In genomic region chr22:46104170-46104880, GRCh38 we compare ENCODE assay signal across 14 cellular contexts. TPM values are rescaled to one million over a fixed set of nuclear protein-coding genes. Genes with fewer than 3 reads are reported as not detected.
A peak's percentile ranks its signal among the peaks of the same experiment; 100 is the strongest.
DNase-seq lines count a peak whose midpoint lies in the region; ATAC-seq and TF ChIP-seq lines count a peak whose summit lies in the region.
"Had no signal": no experiment of that assay in that cellular context is flagged by ENCODE, and none has a peak within 500 bp of the region (broad histone marks: within the 10 kb centered on the region; RNA-seq: fewer than 3 reads in every experiment).

No MANE protein-coding gene starts in this region.

- H3K4me3 ChIP-seq in RWPE2 (ENCODE audit: severe bottlenecking) (no peak overlapping the region), esophagus (ENCODE audit: low read depth in 1 of 2, low read length in 2 of 2) (no peak overlapping the region), muscle layer of colon (ENCODE audit: low read depth in 1 of 2, low read length in 2 of 2) (no peak overlapping the region), tibial artery (no peak overlapping the region)

- TF ChIP-seq CTCF in RWPE2 (IDR thresholded peaks at IDR 0.05; ENCODE audit: poor library complexity, severe bottlenecking) (no peak), tibial artery (IDR thresholded peaks at IDR 0.05) (no peak), foreskin keratinocyte (conservative IDR thresholded peaks at IDR 0.05) (no peak)

- H3K4me1 ChIP-seq in RWPE2 (ENCODE audit: insufficient read depth, poor library complexity, severe bottlenecking), result peaks cover 47% of the 10 kb centered on the region
- peaks cover 40 to 67% of the 10 kb centered on the region in 2 donors for H3K4me1 ChIP-seq in esophagus (ENCODE audit: control insufficient read depth in 2 of 2, insufficient read depth in 2 of 2, low read length in 1 of 2)
- peaks cover 67% of the 10 kb centered on the region for H3K4me1 ChIP-seq in muscle layer of colon (ENCODE audit: insufficient read depth, low read length)
- peaks cover 0 to 100% (median 91%) of the 10 kb centered on the region in 4 donors for H3K4me1 ChIP-seq in tibial artery
- H3K4me1 ChIP-seq in foreskin keratinocyte, result peaks cover 19% of the 10 kb centered on the region

- H3K27ac ChIP-seq in RWPE2 (ENCODE audit: poor library complexity, severe bottlenecking) (peak overlapping the region; percentile 92), esophagus (ENCODE audit: low read depth in 2 of 2, low read length in 1 of 2) (peak overlapping the region; percentile 76 to 97), muscle layer of colon (ENCODE audit: low read depth, low read length) (peak overlapping the region; percentile 28), tibial artery (peak overlapping the region; percentile 73 to 78), foreskin keratinocyte (no peak overlapping the region)
- H3K27ac ChIP-seq: HL-60 had no signal

- intact Hi-C loops in tibial artery (cut with DNase I; ENCODE audit: low total_unique reads), result no loop called here

- H3K36me3 ChIP-seq in RWPE2 (ENCODE audit: low read depth) (peaks cover 93% of the 10 kb centered on the region), esophagus (ENCODE audit: control insufficient read depth in 2 of 2, insufficient read depth in 2 of 2, low read length in 1 of 2) (peaks cover 0 to 68% of the 10 kb centered on the region in 2 donors), muscle layer of colon (ENCODE audit: insufficient read depth, low read length) (peaks cover 45% of the 10 kb centered on the region), tibial artery (peaks cover 51 to 91% (median 85%) of the 10 kb centered on the region in 3 donors)

- WGBS in esophagus, 2 donors, result 48 to 56% methylated on average over 38 to 40 of the region's 40 CpGs

- H3K27me3 ChIP-seq in RWPE2 (ENCODE audit: insufficient read depth, poor library complexity, severe bottlenecking) (no peaks in the 10 kb centered on the region), esophagus (ENCODE audit: control insufficient read depth in 1 of 2, insufficient read depth in 2 of 2, low read length in 2 of 2) (no peaks in the 10 kb centered on the region), muscle layer of colon (ENCODE audit: control insufficient read depth in 1 of 2, insufficient read depth in 2 of 2, low read length in 2 of 2) (no peaks in the 10 kb centered on the region), tibial artery (no peaks in the 10 kb centered on the region), foreskin keratinocyte (no peaks in the 10 kb centered on the region)

- H3K9ac ChIP-seq in muscle layer of colon (ENCODE audit: low read length), result no peak overlapping the region

- H3K9me3 ChIP-seq in RWPE2 (ENCODE audit: severe bottlenecking) (no peaks in the 10 kb centered on the region), esophagus (ENCODE audit: control insufficient read depth in 2 of 2, insufficient read depth in 1 of 2, low read depth in 1 of 2, low read length in 1 of 2) (no peaks in the 10 kb centered on the region), muscle layer of colon (ENCODE audit: low read length) (no peaks in the 10 kb centered on the region), tibial artery (no peaks in the 10 kb centered on the region)

- ATAC-seq in RWPE2 (ENCODE audit: low read depth), result no peak
- no peak for ATAC-seq in GM18870 (IDR thresholded peaks at IDR 0.05; ENCODE audit: unreplicated experiment)
- no peak for ATAC-seq in foreskin keratinocyte
- ATAC-seq in HG02938 (IDR thresholded peaks at IDR 0.05; ENCODE audit: unreplicated experiment), result no peak
- ATAC-seq: activated CD8-positive, alpha-beta T cell treated with anti-CD3 and anti-CD28 coated beads, Interleukin-2, amount 10 ng/mL, durations not matched to agents 7 days and 5 days; activated naive CD8-positive, alpha-beta T cell treated with anti-CD3 and anti-CD28 coated beads, Interleukin-2, amount 50 U/mL, for 24 hours; naive thymus-derived CD4-positive, alpha-beta T cell had no signal

- DNase-seq in RWPE2 (ENCODE audit: low spot score), result no peak
- DNase-seq in tibial artery, result peak in 1 of 2 donors; percentile 82
- no peak for DNase-seq in foreskin keratinocyte
- no peak for DNase-seq in AG08396 (ENCODE audit: low spot score)
- DNase-seq: activated CD8-positive, alpha-beta T cell treated with anti-CD3 and anti-CD28 coated beads, Interleukin-2, amount 10 ng/mL, durations not matched to agents 7 days and 5 days; activated naive CD8-positive, alpha-beta T cell treated with anti-CD3 and anti-CD28 coated beads, Interleukin-2, amount 50 U/mL, for 24 hours; H9; naive thymus-derived CD4-positive, alpha-beta T cell; NCI-H1694 had no signal

RNA-seq across cellular contexts. Expression of gene PPARA, which starts 46.0 kb away (rescaled TPM):
- 1 to 10 TPM; 3.2 to 3.9 TPM for polyA plus RNA-seq in esophagus
- 9.1 and 10.0 TPM in 2 replicates for total RNA-seq in foreskin keratinocyte
- polyA plus RNA-seq in foreskin keratinocyte, result 2.1 and 3.2 TPM in 2 replicates
